14 cellular contexts compared by ENCODE assay signal in genomic region chr7:39089194-39089593, GRCh38.
DNase-seq lines count a peak whose midpoint lies in the region; ATAC-seq and TF ChIP-seq lines count a peak whose summit lies in the region.
"Had no signal": no experiment of that assay in that cellular context is flagged by ENCODE, and none has a peak within 500 bp of the region (broad histone marks: within the 10 kb centered on the region; RNA-seq: fewer than 3 reads in every experiment).

No MANE protein-coding gene starts in this region.

- H2BK12ac ChIP-seq in neuronal stem cell (ENCODE audit: low read length) = no peak overlapping the region

- H2BK120ac ChIP-seq in neuronal stem cell (ENCODE audit: low read depth, low read length) = no peak overlapping the region

- H3K4me3 ChIP-seq in dorsolateral prefrontal cortex = peak overlapping the region in 14 of 59 donors; percentile 0 to 59 (median 12)
- no peak overlapping the region for H3K4me3 ChIP-seq in neuronal stem cell (ENCODE audit: low read length in 2 of 2)
- H3K4me3 ChIP-seq: BLaER1, GM23248 had no signal

- H2BK15ac ChIP-seq in neuronal stem cell (ENCODE audit: low read length) = no peak overlapping the region

- no peaks in the 10 kb centered on the region for H3K36me3 ChIP-seq in neuronal stem cell (replicated peaks in 1 of 2; ENCODE audit: control insufficient read depth in 2 of 2, insufficient read depth in 2 of 2, low read length in 2 of 2)
- H3K36me3 ChIP-seq: BLaER1 had no signal

- H3K27me3 ChIP-seq in dorsolateral prefrontal cortex = peaks cover 0 to 22% (median 0%) of the 10 kb centered on the region in 45 donors
- no peaks in the 10 kb centered on the region for H3K27me3 ChIP-seq in neuronal stem cell (ENCODE audit: control insufficient read depth in 3 of 3, insufficient read depth in 3 of 3, low read depth in 1 of 3, low read length in 3 of 3)
- H3K27me3 ChIP-seq: BLaER1 had no signal

- H3K9me3 ChIP-seq in neuronal stem cell (replicated peaks in 1 of 2; ENCODE audit: control insufficient read depth in 2 of 2, insufficient read depth in 1 of 2, low read depth in 1 of 2, low read length in 2 of 2) = no peaks in the 10 kb centered on the region
- H3K9me3 ChIP-seq: BLaER1 had no signal

- no peak overlapping the region for H3K4ac ChIP-seq in neuronal stem cell (ENCODE audit: low read length)

- H4K91ac ChIP-seq in neuronal stem cell (ENCODE audit: low read depth, low read length, poor library complexity) = no peak overlapping the region

- H4K8ac ChIP-seq in neuronal stem cell (ENCODE audit: low read depth, low read length) = no peak overlapping the region

- peaks cover 18 to 57% of the 10 kb centered on the region in 2 donors for H3K4me1 ChIP-seq in neuronal stem cell (ENCODE audit: control insufficient read depth in 2 of 2, insufficient read depth in 1 of 2, low read depth in 1 of 2, low read length in 2 of 2)
- H3K4me1 ChIP-seq: Caco-2 had no signal

- TF ChIP-seq CTCF in dorsolateral prefrontal cortex (IDR thresholded peaks at IDR 0.05 in 54 of 56, conservative IDR thresholded peaks at IDR 0.05 in 2 of 56; ENCODE audit: low read depth in 1 of 56, partially characterized antibody in 56 of 56) = no peak

- no peak overlapping the region for H3K4me2 ChIP-seq in neuronal stem cell (ENCODE audit: insufficient read depth, low read length, poor library complexity, severe bottlenecking)

- H3K23ac ChIP-seq in neuronal stem cell (ENCODE audit: low read depth, low read length, poor library complexity) = no peak overlapping the region

- intact Hi-C loops in dorsolateral prefrontal cortex (cut with DNase I) = loop anchor here in 1 of 2 donors (10.0 kb wide), 1 partner anchor 114 kb away; the partner anchor contains the start of gene POU6F2

- H3K18ac ChIP-seq in neuronal stem cell (ENCODE audit: low read length) = no peak overlapping the region

- H2AK5ac ChIP-seq in neuronal stem cell (ENCODE audit: low read depth, low read length) = no peak overlapping the region

- H3K14ac ChIP-seq in neuronal stem cell (ENCODE audit: low read length) = no peak overlapping the region

- peak overlapping the region; percentile 26 for H2AFZ ChIP-seq in neuronal stem cell (ENCODE audit: low read length)
- H2AFZ ChIP-seq: GM23248 had no signal

- no peaks in the 10 kb centered on the region for H3K79me1 ChIP-seq in neuronal stem cell (ENCODE audit: low read depth, low read length)

- no peak overlapping the region for H2BK5ac ChIP-seq in neuronal stem cell (ENCODE audit: low read length)

- H3K27ac ChIP-seq in dorsolateral prefrontal cortex = peak overlapping the region in 41 of 59 donors; percentile 5 to 78 (median 49)
- H3K27ac ChIP-seq in neuronal stem cell (replicated peaks; ENCODE audit: low read length) = no peak overlapping the region
- H3K27ac ChIP-seq: 22Rv1, BLaER1, GM23248, HL-60 had no signal

- WGBS in neuronal stem cell (ENCODE audit: extremely low coverage in 2 of 2, insufficient read length in 2 of 2, insufficient replicate concordance in 1 of 2), 2 donors = no CpG with 5 or more reads among the region's 2 CpGs

- DNase-seq in NCI-H524 (lab: John Stamatoyannopoulos, UW) = peak; percentile 31 to 89
- no peak for DNase-seq in NCI-H524 treated with DMSO at 0.1 percent for 48 hours (lab: John Stamatoyannopoulos, UW)
- no peak for DNase-seq in dorsolateral prefrontal cortex
- DNase-seq in neuronal stem cell (ENCODE audit: low spot score) = no peak
- no peak for DNase-seq in NCI-H226
- DNase-seq: Caco-2; CD8-positive, alpha-beta memory T cell; GM23248 had no signal

- ATAC-seq in GM18519 (IDR thresholded peaks at IDR 0.05; ENCODE audit: low FRiP score, unreplicated experiment) (no peak), HG02885 (IDR thresholded peaks at IDR 0.05; ENCODE audit: poor library complexity, unreplicated experiment) (no peak)
- ATAC-seq: HCT116 had no signal

- H3K9ac ChIP-seq in neuronal stem cell (ENCODE audit: low read depth, low read length, poor library complexity) = no peak overlapping the region
- H3K9ac ChIP-seq: BLaER1, GM23248 had no signal

Comparison
In these comparisons a context has a peak if more than half of its experiments do, and no peak if none do; other contexts are left out.
1. DNase-seq: peak in NCI-H524 (2 of 2); none in NCI-H524 treated with DMSO at 0.1 percent for 48 hours (single experiment), dorsolateral prefrontal cortex (0 of 10), neuronal stem cell (single experiment) and NCI-H226 (single experiment).